ENCODE assay signal across 3 cellular contexts in the genomic region with DNA sequence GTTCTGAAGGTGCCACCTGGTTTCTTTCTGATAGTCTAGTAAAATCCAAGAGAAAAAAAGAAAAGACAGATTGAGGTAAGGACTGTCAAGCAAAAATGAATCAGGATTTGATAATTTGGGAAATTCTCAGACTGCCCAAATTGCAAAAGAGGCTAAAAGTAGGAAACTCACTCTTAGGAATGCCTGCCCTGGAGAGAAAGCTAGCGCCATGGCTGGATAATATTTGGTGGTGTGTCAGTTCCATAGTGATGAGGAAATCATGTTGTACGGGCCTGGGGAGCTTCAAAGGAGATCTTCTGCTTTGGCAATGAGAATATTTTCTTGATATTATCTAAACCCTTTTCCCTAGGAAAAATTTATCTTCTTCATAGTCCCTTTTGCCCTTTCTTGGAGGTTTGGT.
"Had no signal": no experiment of that assay in that cellular context is flagged by ENCODE, and none has a peak within 500 bp of the region (broad histone marks: within the 10 kb centered on the region; RNA-seq: fewer than 3 reads in every experiment).

No MANE protein-coding gene starts in this region.

- DNase-seq: GDM1, GF-D8 had no signal

- H3K4me3 ChIP-seq: GM12878 had no signal

- ATAC-seq: GM12878 had no signal
